22 cellular contexts compared by ENCODE assay signal in genomic region chr16:66198641-66199040, GRCh38.
DNase-seq lines count a peak whose midpoint lies in the region; ATAC-seq, FAIRE-seq and TF ChIP-seq lines count a peak whose summit lies in the region.
"Had no signal": no experiment of that assay in that cellular context is flagged by ENCODE, and none has a peak within 500 bp of the region (broad histone marks: within the 10 kb centered on the region; RNA-seq: fewer than 3 reads in every experiment).

No MANE protein-coding gene starts in this region.

- H3K27ac Mint-ChIP-seq in activated naive CD4-positive, alpha-beta T cell treated with anti-CD3 and anti-CD28 coated beads, Interleukin-2, amount 50 U/mL, for 72 hours = no peak overlapping the region
- H3K27ac Mint-ChIP-seq: B cell; CD4-positive, alpha-beta memory T cell; CD8-positive, alpha-beta memory T cell had no signal

- H3K4me2 ChIP-seq in BLaER1 treated with 17β-estradiol and CSF1 and Interleukin-3, amounts not matched to agents 10 nM and 100 nM = peak overlapping the region in 7 of 11 experiments; percentile 46 to 86 (median 67); a peak in 11 of 22 replicates
- H3K4me2 ChIP-seq in K562 (ENCODE audit: insufficient read depth, low read length) = no peak overlapping the region
- H3K4me2 ChIP-seq: A549 had no signal

- no peak for TF ChIP-seq EP300 in K562 (IDR thresholded peaks at IDR 0.05; ENCODE audit: low read length)

- H3K36me3 ChIP-seq in BLaER1 treated with 17β-estradiol and CSF1 and Interleukin-3, amounts not matched to agents 10 nM and 100 nM = no peaks in the 10 kb centered on the region
- H3K36me3 ChIP-seq in K562 (ENCODE audit: control insufficient read depth, insufficient read depth, low read length) = no peaks in the 10 kb centered on the region

- CTCF ChIA-PET in K562 (lab: Yijun Ruan, JAX; ENCODE audit: low intra/inter-chr PET ratio) = no interaction called here

- DNase-seq in K562 (ENCODE audit: extremely low read depth in 1 of 4, low spot score in 3 of 4) = no peak
- DNase-seq in fibroblast of gingiva (ENCODE audit: low read depth) = peak; percentile 70
- DNase-seq in dedifferentiated amniotic fluid mesenchymal stem cell (ENCODE audit: extremely low spot score) = no peak
- DNase-seq in activated naive CD4-positive, alpha-beta T cell treated with anti-CD3 and anti-CD28 coated beads, Interleukin-2, amount 50 U/mL, for 72 hours (ENCODE audit: low spot score in 2 of 2) = no peak
- no peak for DNase-seq in T1000 (lab: John Stamatoyannopoulos, UW)
- DNase-seq: C1 segment of cervical spinal cord; Calu3; CD4-positive, alpha-beta memory T cell; CD4-positive, CD25-positive, alpha-beta regulatory T cell; CD8-positive, alpha-beta memory T cell; COR-L47; DMS79 treated with DMSO at 0.1 percent for 48 hours; GF-D8 had no signal

- no peak for ATAC-seq in K562
- no peak for ATAC-seq in activated naive CD4-positive, alpha-beta T cell treated with anti-CD3 and anti-CD28 coated beads, Interleukin-2, amount 50 U/mL, for 72 hours
- ATAC-seq: A549, GM12878 had no signal

- TF ChIP-seq CTCF in K562 (IDR thresholded peaks at IDR 0.05 in 2 of 3, conservative IDR thresholded peaks at IDR 0.05 in 1 of 3; ENCODE audit: insufficient read depth in 2 of 3, low read depth in 1 of 3, low read length in 3 of 3) = no peak

- H4K20me1 ChIP-seq in BLaER1 treated with 17β-estradiol and CSF1 and Interleukin-3, amounts not matched to agents 10 nM and 100 nM = no peaks in the 10 kb centered on the region
- H4K20me1 ChIP-seq in K562 (replicated peaks; ENCODE audit: control insufficient read depth, insufficient read depth, low read length) = no peaks in the 10 kb centered on the region

- H3K27me3 ChIP-seq in BLaER1 treated with 17β-estradiol and CSF1 and Interleukin-3, amounts not matched to agents 10 nM and 100 nM = no peaks in the 10 kb centered on the region
- no peaks in the 10 kb centered on the region for H3K27me3 ChIP-seq in K562 (ENCODE audit: control insufficient read depth in 2 of 2, insufficient read depth in 2 of 2, low read length in 2 of 2)

- H3K9me3 Mint-ChIP-seq in activated naive CD4-positive, alpha-beta T cell treated with anti-CD3 and anti-CD28 coated beads, Interleukin-2, amount 50 U/mL, for 72 hours = no peaks in the 10 kb centered on the region
- H3K9me3 Mint-ChIP-seq: CD4-positive, alpha-beta memory T cell; CD8-positive, alpha-beta memory T cell had no signal

- H3K27ac ChIP-seq in BLaER1 treated with 17β-estradiol and CSF1 and Interleukin-3, amounts not matched to agents 10 nM and 100 nM = peak overlapping the region in 5 of 11 experiments; percentile 39 to 77 (median 71); a peak in 10 of 22 replicates
- no peak overlapping the region for H3K27ac ChIP-seq in K562 (ENCODE audit: extremely low read depth, low read depth, low read length)
- H3K27ac ChIP-seq: 22Rv1, A549 had no signal

- in situ Hi-C loops in K562 (cut with MboI) = no loop called here

- peak overlapping the region in 1 of 11 experiments; percentile 23; a peak in 1 of 22 replicates for H3K9ac ChIP-seq in BLaER1 treated with 17β-estradiol and CSF1 and Interleukin-3, amounts not matched to agents 10 nM and 100 nM
- no peak overlapping the region for H3K9ac ChIP-seq in K562 (ENCODE audit: insufficient read depth in 1 of 2, low read depth in 2 of 2, low read length in 2 of 2)

- H3K79me2 ChIP-seq in K562 (ENCODE audit: control insufficient read depth, insufficient read depth, low read length) = no peaks in the 10 kb centered on the region

- no peak overlapping the region for H2AFZ ChIP-seq in K562 (ENCODE audit: low read depth, low read length)

- no TSS peak for BruUV-seq in K562 (replicated peaks; lab: Mats Ljungman, UMichigan)

- H3K4me1 ChIP-seq in BLaER1 treated with 17β-estradiol and CSF1 and Interleukin-3, amounts not matched to agents 10 nM and 100 nM = peaks cover 0 to 80% (median 47%) of the 10 kb centered on the region in 10 experiments; a peak in 14 of 20 replicates
- H3K4me1 ChIP-seq in K562 (replicated peaks in 1 of 2; ENCODE audit: control insufficient read depth in 2 of 2, insufficient read depth in 2 of 2, low read length in 2 of 2) = no peaks in the 10 kb centered on the region
- H3K4me1 ChIP-seq: A549 had no signal

- POLR2A ChIA-PET in K562 (lab: Yijun Ruan, JAX) = no interaction called here

- no peaks in the 10 kb centered on the region for H3K9me1 ChIP-seq in K562 (ENCODE audit: control insufficient read depth, insufficient read depth, low read length)

- no peak overlapping the region for H3K4me3 ChIP-seq in BLaER1 treated with 17β-estradiol and CSF1 and Interleukin-3, amounts not matched to agents 10 nM and 100 nM
- no peak overlapping the region for H3K4me3 ChIP-seq in K562
- H3K4me3 ChIP-seq: A549, GM12878 had no signal

- no peaks in the 10 kb centered on the region for H3K36me3 Mint-ChIP-seq in activated naive CD4-positive, alpha-beta T cell treated with anti-CD3 and anti-CD28 coated beads, Interleukin-2, amount 50 U/mL, for 72 hours
- H3K36me3 Mint-ChIP-seq: CD4-positive, alpha-beta memory T cell; CD4-positive, CD25-positive, alpha-beta regulatory T cell; CD8-positive, alpha-beta memory T cell had no signal

- H3K9me3 ChIP-seq in BLaER1 treated with 17β-estradiol and CSF1 and Interleukin-3, amounts not matched to agents 10 nM and 100 nM (replicated peaks in 1 of 11) = no peaks in the 10 kb centered on the region
- no peaks in the 10 kb centered on the region for H3K9me3 ChIP-seq in K562 (replicated peaks; ENCODE audit: control insufficient read depth, insufficient read depth, low read depth, low read length)
- H3K9me3 ChIP-seq: A549 had no signal

- TF ChIP-seq RAD21 in K562 (CRISPR knock-in tag; conservative IDR thresholded peaks at IDR 0.05 in 1 of 2, IDR thresholded peaks at IDR 0.05 in 1 of 2) = no peak

- 2% methylated on average over 3 of the region's 3 CpGs for WGBS in K562 (ENCODE audit: insufficient coverage, low coverage, missing lambda C conversion rate)

- TF ChIP-seq POLR2A in K562 (conservative IDR thresholded peaks at IDR 0.05) = no peak

- no peak for FAIRE-seq in K562 (lab: Jason Lieb, UNC)
- FAIRE-seq: A549, D721Med, G401.6, GM12878, GM12892, GM18507 had no signal

- intact Hi-C loops in K562 (cut with micrococcal nuclease) = no loop called here

TF ChIP-seq in K562, 482 proteins besides CTCF, POLR2A, EP300 and RAD21:
- peak; percentile 72 for TF ChIP-seq DACH1 (IDR thresholded peaks at IDR 0.05; ENCODE audit: partially characterized antibody)
- no peak for TF ChIP-seq VEZF1 (CRISPR knock-in tag; IDR thresholded peaks at IDR 0.05)
